Comparison of ENCODE assay signal across 11 cellular contexts in genomic region chr4:37601527-37601926, GRCh38.
A peak's percentile ranks its signal among the peaks of the same experiment; 100 is the strongest.
DNase-seq lines count a peak whose midpoint lies in the region; ATAC-seq lines count a peak whose summit lies in the region.
"Had no signal": no experiment of that assay in that cellular context is flagged by ENCODE, and none has a peak within 500 bp of the region (broad histone marks: within the 10 kb centered on the region; RNA-seq: fewer than 3 reads in every experiment).

No MANE protein-coding gene starts in this region.

- peaks cover 71% of the 10 kb centered on the region for H3K4me1 Mint-ChIP-seq in activated CD8-positive, alpha-beta memory T cell treated with anti-CD3 and anti-CD28 coated beads, Interleukin-2, amount 10 ng/mL, durations not matched to agents 7 days and 5 days
- H3K4me1 Mint-ChIP-seq in stimulated activated effector memory CD8-positive, alpha-beta T cell treated with anti-CD3 and anti-CD28 coated beads, Interleukin-12 subunit alpha, Interleukin-12 subunit beta, amount 100 ng/mL, for 72 hours = peaks cover 40% of the 10 kb centered on the region

- DNase-seq in activated CD8-positive, alpha-beta memory T cell treated with anti-CD3 and anti-CD28 coated beads, Interleukin-2, amount 10 ng/mL, durations not matched to agents 7 days and 5 days = no peak
- no peak for DNase-seq in activated CD8-positive, alpha-beta memory T cell treated with anti-CD3 and anti-CD28 coated beads, Interleukin-2, amount 50 U/mL, for 4 hours
- DNase-seq in RPMI7951 (ENCODE audit: low read depth) (peak; percentile 93), epithelial cell of prostate (ENCODE audit: low read depth, low spot score) (peak; percentile 52), NCI-H1417 treated with DMSO at 0.1 percent for 48 hours (lab: John Stamatoyannopoulos, UW) (no peak), amniotic stem cell (lab: John Stamatoyannopoulos, UW) (no peak)
- no peak for DNase-seq in stimulated activated effector memory CD8-positive, alpha-beta T cell treated with anti-CD3 and anti-CD28 coated beads, Interleukin-12 subunit alpha, Interleukin-12 subunit beta, amount 100 ng/mL, for 72 hours (ENCODE audit: low spot score in 2 of 2)
- DNase-seq in stimulated activated CD4-positive, alpha-beta T cell treated with anti-CD3 and anti-CD28 coated beads, Interleukin-4, amount 100 ng/mL, for 24 hours = no peak
- DNase-seq: NCI-H187 had no signal

- peaks cover 11% of the 10 kb centered on the region for H3K36me3 Mint-ChIP-seq in activated CD8-positive, alpha-beta memory T cell treated with anti-CD3 and anti-CD28 coated beads, Interleukin-2, amount 10 ng/mL, durations not matched to agents 7 days and 5 days
- no peaks in the 10 kb centered on the region for H3K36me3 Mint-ChIP-seq in stimulated activated effector memory CD8-positive, alpha-beta T cell treated with anti-CD3 and anti-CD28 coated beads, Interleukin-12 subunit alpha, Interleukin-12 subunit beta, amount 100 ng/mL, for 72 hours
- H3K36me3 Mint-ChIP-seq: neural progenitor cell had no signal

- CTCF ChIA-PET in activated CD8-positive, alpha-beta memory T cell treated with anti-CD3 and anti-CD28 coated beads, Interleukin-2, amount 10 ng/mL, durations not matched to agents 7 days and 5 days (lab: Charles Lee) = interaction anchor here (0.7 to 4.0 kb wide), 16 partner anchors 9 to 376 kb away, joined by 3 to 28 read pairs (median 4); a partner anchor contains a TSS

- H3K27ac ChIP-seq in epithelial cell of prostate = no peak overlapping the region
- H3K27ac ChIP-seq: neural progenitor cell, SJSA1 had no signal

- H3K27me3 Mint-ChIP-seq in activated CD8-positive, alpha-beta memory T cell treated with anti-CD3 and anti-CD28 coated beads, Interleukin-2, amount 10 ng/mL, durations not matched to agents 7 days and 5 days = no peaks in the 10 kb centered on the region

- peak overlapping the region; percentile 83 for H3K27ac Mint-ChIP-seq in activated CD8-positive, alpha-beta memory T cell treated with anti-CD3 and anti-CD28 coated beads, Interleukin-2, amount 10 ng/mL, durations not matched to agents 7 days and 5 days
- H3K27ac Mint-ChIP-seq in stimulated activated effector memory CD8-positive, alpha-beta T cell treated with anti-CD3 and anti-CD28 coated beads, Interleukin-12 subunit alpha, Interleukin-12 subunit beta, amount 100 ng/mL, for 72 hours = peak overlapping the region; percentile 62
- H3K27ac Mint-ChIP-seq: neural progenitor cell had no signal

- no peak overlapping the region for H3K4me3 Mint-ChIP-seq in activated CD8-positive, alpha-beta memory T cell treated with anti-CD3 and anti-CD28 coated beads, Interleukin-2, amount 10 ng/mL, durations not matched to agents 7 days and 5 days
- H3K4me3 Mint-ChIP-seq in stimulated activated effector memory CD8-positive, alpha-beta T cell treated with anti-CD3 and anti-CD28 coated beads, Interleukin-12 subunit alpha, Interleukin-12 subunit beta, amount 100 ng/mL, for 72 hours = no peak overlapping the region
- H3K4me3 Mint-ChIP-seq: neural progenitor cell had no signal

- no peaks in the 10 kb centered on the region for H3K9me3 Mint-ChIP-seq in activated CD8-positive, alpha-beta memory T cell treated with anti-CD3 and anti-CD28 coated beads, Interleukin-2, amount 10 ng/mL, durations not matched to agents 7 days and 5 days (ENCODE audit: low read depth)
- no peaks in the 10 kb centered on the region for H3K9me3 Mint-ChIP-seq in stimulated activated effector memory CD8-positive, alpha-beta T cell treated with anti-CD3 and anti-CD28 coated beads, Interleukin-12 subunit alpha, Interleukin-12 subunit beta, amount 100 ng/mL, for 72 hours
- H3K9me3 Mint-ChIP-seq: neural progenitor cell had no signal

- peak; percentile 62 for ATAC-seq in activated CD8-positive, alpha-beta memory T cell treated with anti-CD3 and anti-CD28 coated beads, Interleukin-2, amount 10 ng/mL, durations not matched to agents 7 days and 5 days
- peak; percentile 57 for ATAC-seq in stimulated activated effector memory CD8-positive, alpha-beta T cell treated with anti-CD3 and anti-CD28 coated beads, Interleukin-12 subunit alpha, Interleukin-12 subunit beta, amount 100 ng/mL, for 72 hours

Comparison
In these comparisons a context has a peak if more than half of its experiments do, and no peak if none do; other contexts are left out.
1. DNase-seq: peak in RPMI7951 (single experiment) and epithelial cell of prostate (single experiment); none in activated CD8-positive, alpha-beta memory T cell treated with anti-CD3 and anti-CD28 coated beads, Interleukin-2, amount 10 ng/mL, durations not matched to agents 7 days and 5 days (single experiment), activated CD8-positive, alpha-beta memory T cell treated with anti-CD3 and anti-CD28 coated beads, Interleukin-2, amount 50 U/mL, for 4 hours (single experiment), stimulated activated effector memory CD8-positive, alpha-beta T cell treated with anti-CD3 and anti-CD28 coated beads, Interleukin-12 subunit alpha, Interleukin-12 subunit beta, amount 100 ng/mL, for 72 hours (0 of 2), NCI-H1417 treated with DMSO at 0.1 percent for 48 hours (single experiment), amniotic stem cell (single experiment) and stimulated activated CD4-positive, alpha-beta T cell treated with anti-CD3 and anti-CD28 coated beads, Interleukin-4, amount 100 ng/mL, for 24 hours (single experiment).